Comparison of ENCODE assay signal across 21 cellular contexts in the genomic region with DNA sequence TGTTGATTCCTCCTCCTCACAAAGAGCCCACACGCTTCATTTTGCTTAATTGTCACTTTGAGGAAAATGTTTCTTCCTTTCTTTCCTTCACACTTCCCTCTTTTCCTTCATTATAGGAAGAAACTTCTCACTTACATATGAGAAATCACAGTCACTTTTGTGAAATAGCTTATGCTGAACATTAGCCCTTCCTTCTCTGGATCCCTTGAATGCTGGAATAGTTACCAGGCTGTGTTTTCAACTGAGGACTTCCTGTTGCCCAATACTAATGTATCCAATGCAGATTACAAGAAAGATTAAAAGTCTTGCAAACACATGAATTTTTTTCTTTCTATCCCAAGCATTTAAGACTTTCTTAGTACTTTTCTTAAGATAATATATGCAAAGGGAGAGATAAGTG. TPM values are rescaled to one million over a fixed set of nuclear protein-coding genes. Genes with fewer than 3 reads are reported as not detected.
"Had no signal": no experiment of that assay in that cellular context is flagged by ENCODE, and none has a peak within 500 bp of the region (broad histone marks: within the 10 kb centered on the region; RNA-seq: fewer than 3 reads in every experiment).

No MANE protein-coding gene starts in this region.

- H3K4me3 ChIP-seq: adrenal gland, breast epithelium, esophagus muscularis mucosa had no signal

- DNase-seq: activated CD4-positive, alpha-beta T cell treated with anti-CD3 and anti-CD28 coated beads for 1 hour; activated gamma-delta T cell; adrenal gland; cerebellar nuclear complex; effector CD8-positive, alpha-beta T cell; left cardiac atrium; occipital lobe; small intestine; stimulated activated CD4-positive, alpha-beta T cell treated with anti-CD3 and anti-CD28 coated beads, Interleukin-4, amount 100 ng/mL, for 24 hours; testis had no signal

- ATAC-seq: stimulated activated effector memory CD8-positive, alpha-beta T cell treated with anti-CD3 and anti-CD28 coated beads, Interleukin-12 subunit alpha, Interleukin-12 subunit beta, amount 100 ng/mL, for 72 hours had no signal

- H3K27me3 ChIP-seq: adrenal gland, breast epithelium, esophagus muscularis mucosa, testis had no signal

- H3K36me3 ChIP-seq: adrenal gland, breast epithelium, esophagus muscularis mucosa had no signal

- H3K27ac ChIP-seq: breast epithelium, esophagus muscularis mucosa, testis, VCaP had no signal

- H3K4me1 ChIP-seq: adrenal gland, breast epithelium, esophagus muscularis mucosa, testis had no signal

- H3K9me3 ChIP-seq: adrenal gland, breast epithelium, testis had no signal

RNA-seq across cellular contexts. Expression of a gene that starts 5.9 kb away (rescaled TPM):
- total RNA-seq: activated CD8-positive, alpha-beta memory T cell treated with anti-CD3 and anti-CD28 coated beads for 36 hours; adrenal gland; astrocyte; esophagus muscularis mucosa; lung microvascular endothelial cell; mononuclear cell; occipital lobe; progenitor cell of endocrine pancreas; ureter had no signal
- polyA plus RNA-seq: neural cell had no signal

RNA-seq across cellular contexts. Expression of a gene that starts 45.4 kb away (rescaled TPM):
- total RNA-seq: activated CD8-positive, alpha-beta memory T cell treated with anti-CD3 and anti-CD28 coated beads for 36 hours; astrocyte; lung microvascular endothelial cell; progenitor cell of endocrine pancreas had no signal
- polyA plus RNA-seq: neural cell had no signal

RNA-seq across cellular contexts. Expression of a gene that starts 52.5 kb away (rescaled TPM):
- total RNA-seq: activated CD8-positive, alpha-beta memory T cell treated with anti-CD3 and anti-CD28 coated beads for 36 hours; lung microvascular endothelial cell; progenitor cell of endocrine pancreas had no signal
- polyA plus RNA-seq: neural cell had no signal
